Comparison of ENCODE assay signal across 8 cellular contexts in the genomic region with DNA sequence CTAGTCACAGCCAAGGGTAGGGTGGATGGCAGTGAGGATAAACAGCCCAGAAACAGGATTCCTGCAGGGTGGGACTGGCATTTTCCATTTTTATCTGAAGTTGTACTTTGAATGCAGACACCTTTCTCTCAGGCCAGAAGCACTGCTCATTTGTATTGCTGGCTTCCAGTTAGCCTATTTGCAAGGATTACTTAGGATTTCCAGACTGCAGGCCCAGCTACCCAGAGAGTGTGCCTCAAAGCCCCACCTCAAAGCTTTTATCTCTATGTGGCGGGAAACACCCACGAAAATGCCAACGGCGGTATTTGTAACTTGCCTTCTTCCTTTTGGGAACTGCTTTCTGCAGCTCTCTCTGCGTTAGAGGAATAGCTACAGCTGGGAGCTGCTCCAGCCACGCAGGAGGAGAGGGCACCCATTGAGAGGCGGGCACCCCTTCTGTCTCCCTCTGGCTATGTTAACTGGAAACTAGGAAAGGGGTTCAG.
DNase-seq lines count a peak whose midpoint lies in the region; ATAC-seq and TF ChIP-seq lines count a peak whose summit lies in the region.

No MANE protein-coding gene starts in this region.

- peak overlapping the region; percentile 100 for H3K27ac Mint-ChIP-seq in activated CD4-positive, alpha-beta memory T cell treated with anti-CD3 and anti-CD28 coated beads for 36 hours

- peak overlapping the region; percentile 55 to 96 (median 73); a peak in 21 of 22 replicates for H3K9ac ChIP-seq in BLaER1 treated with 17β-estradiol and CSF1 and Interleukin-3, amounts not matched to agents 10 nM and 100 nM

- peaks cover 16% of the 10 kb centered on the region for H3K36me3 Mint-ChIP-seq in activated CD4-positive, alpha-beta memory T cell treated with anti-CD3 and anti-CD28 coated beads for 36 hours

- H3K4me3 Mint-ChIP-seq in activated CD4-positive, alpha-beta memory T cell treated with anti-CD3 and anti-CD28 coated beads for 36 hours = peak overlapping the region; percentile 93

- peaks cover 55% of the 10 kb centered on the region for H3K4me1 Mint-ChIP-seq in activated CD4-positive, alpha-beta memory T cell treated with anti-CD3 and anti-CD28 coated beads for 36 hours (ENCODE audit: low read depth)

- intact Hi-C loops in activated CD4-positive, alpha-beta memory T cell treated with anti-CD3 and anti-CD28 coated beads for 36 hours (cut with micrococcal nuclease) = loop anchor here (1.0 to 10.0 kb wide), 19 partner anchors 8 to 940 kb away; a partner anchor contains a TSS

- no peak for TF ChIP-seq CTCF in HL-60 (IDR thresholded peaks at IDR 0.05; ENCODE audit: insufficient read depth, low read length)
- TF ChIP-seq CTCF in neutrophil (IDR thresholded peaks at IDR 0.05) = no peak

- CTCF ChIA-PET in activated CD4-positive, alpha-beta memory T cell treated with anti-CD3 and anti-CD28 coated beads for 36 hours (lab: Charles Lee) = interaction anchor here (0.7 to 6.7 kb wide), 29 partner anchors 8 to 627 kb away, joined by 3 to 112 read pairs (median 6); no protein-coding TSS in a partner anchor

- H3K9me3 ChIP-seq in BLaER1 treated with 17β-estradiol and CSF1 and Interleukin-3, amounts not matched to agents 10 nM and 100 nM (replicated peaks in 1 of 11) = no peaks in the 10 kb centered on the region
- no peaks in the 10 kb centered on the region for H3K9me3 ChIP-seq in neutrophil

- no peak for ATAC-seq in HG03520 (IDR thresholded peaks at IDR 0.05; ENCODE audit: unreplicated experiment)

- no peaks in the 10 kb centered on the region for H3K27me3 ChIP-seq in BLaER1 treated with 17β-estradiol and CSF1 and Interleukin-3, amounts not matched to agents 10 nM and 100 nM
- H3K27me3 ChIP-seq in HL-60 (ENCODE audit: insufficient read depth, poor library complexity, severe bottlenecking) (no peaks in the 10 kb centered on the region), neutrophil (no peaks in the 10 kb centered on the region)

- DNase-seq in HL-60 (ENCODE audit: low read depth in 1 of 2, low spot score in 1 of 2) (peak in 1 of 2 experiments; percentile 33), fibroblast of peridontal ligament (ENCODE audit: extremely low read depth) (peak; percentile 60), AG08396 (ENCODE audit: low spot score) (no peak), SK-N-DZ (ENCODE audit: low spot score) (no peak)
- DNase-seq in activated CD4-positive, alpha-beta memory T cell treated with anti-CD3 and anti-CD28 coated beads for 36 hours = peak; percentile 57

- peak overlapping the region; percentile 39 to 66 (median 57); a peak in 19 of 20 replicates for H3K4me3 ChIP-seq in BLaER1 treated with 17β-estradiol and CSF1 and Interleukin-3, amounts not matched to agents 10 nM and 100 nM
- no peak overlapping the region for H3K4me3 ChIP-seq in HL-60 (replicated peaks; ENCODE audit: insufficient read depth, low read length)
- H3K4me3 ChIP-seq in neutrophil (ENCODE audit: low read depth in 1 of 2, low read length in 1 of 2) = peak overlapping the region; percentile 61 to 63

- no peaks in the 10 kb centered on the region for H3K27me3 Mint-ChIP-seq in activated CD4-positive, alpha-beta memory T cell treated with anti-CD3 and anti-CD28 coated beads for 36 hours

- peaks cover 47 to 73% (median 61%) of the 10 kb centered on the region in 10 experiments for H3K4me1 ChIP-seq in BLaER1 treated with 17β-estradiol and CSF1 and Interleukin-3, amounts not matched to agents 10 nM and 100 nM
- H3K4me1 ChIP-seq in neutrophil (ENCODE audit: control insufficient read depth in 1 of 2, insufficient read depth in 1 of 2, low read depth in 1 of 2, low read length in 1 of 2) = peaks cover 56 to 60% of the 10 kb centered on the region in 2 experiments

- H3K36me3 ChIP-seq in BLaER1 treated with 17β-estradiol and CSF1 and Interleukin-3, amounts not matched to agents 10 nM and 100 nM = peaks cover 0 to 12% (median 0%) of the 10 kb centered on the region in 11 experiments; a peak in 1 of 22 replicates
- H3K36me3 ChIP-seq in neutrophil = no peaks in the 10 kb centered on the region

- H3K27ac ChIP-seq in BLaER1 treated with 17β-estradiol and CSF1 and Interleukin-3, amounts not matched to agents 10 nM and 100 nM = peak overlapping the region; percentile 65 to 98 (median 75)
- peak overlapping the region; percentile 77 for H3K27ac ChIP-seq in HL-60 (replicated peaks)
- peak overlapping the region; percentile 98 for H3K27ac ChIP-seq in neutrophil

- no peaks in the 10 kb centered on the region for H4K20me1 ChIP-seq in BLaER1 treated with 17β-estradiol and CSF1 and Interleukin-3, amounts not matched to agents 10 nM and 100 nM

- POLR2A ChIA-PET in activated CD4-positive, alpha-beta memory T cell treated with anti-CD3 and anti-CD28 coated beads for 36 hours (lab: Charles Lee) = interaction anchor here (1.1 to 6.6 kb wide), 12 partner anchors 9 to 298 kb away, joined by 4 to 90 read pairs (median 5); a partner anchor contains a TSS

- H3K9me3 Mint-ChIP-seq in activated CD4-positive, alpha-beta memory T cell treated with anti-CD3 and anti-CD28 coated beads for 36 hours = no peaks in the 10 kb centered on the region

- peak overlapping the region; percentile 71 to 99 (median 88) for H3K4me2 ChIP-seq in BLaER1 treated with 17β-estradiol and CSF1 and Interleukin-3, amounts not matched to agents 10 nM and 100 nM

Comparison
In these comparisons a context has a peak if more than half of its experiments do, and no peak if none do; other contexts are left out.
1. DNase-seq: peak in activated CD4-positive, alpha-beta memory T cell treated with anti-CD3 and anti-CD28 coated beads for 36 hours (single experiment) and fibroblast of peridontal ligament (single experiment); none in AG08396 (single experiment) and SK-N-DZ (single experiment).
2. Peak in every context shown above with its lines, with median percentiles within 50 percentile points of each other: H3K27ac ChIP-seq.